In genomic region chr20:51481311-51481997, GRCh38 we compare ENCODE assay signal across 11 cellular contexts.
A peak's percentile ranks its signal among the peaks of the same experiment; 100 is the strongest.
DNase-seq lines count a peak whose midpoint lies in the region; ATAC-seq and TF ChIP-seq lines count a peak whose summit lies in the region.
"Had no signal": no experiment of that assay in that cellular context is flagged by ENCODE, and none has a peak within 500 bp of the region (broad histone marks: within the 10 kb centered on the region; RNA-seq: fewer than 3 reads in every experiment).

No MANE protein-coding gene starts in this region.

- peak in 29 of 34 experiments; percentile 9 to 53 (median 32) for DNase-seq in T-cell
- DNase-seq in activated gamma-delta T cell treated with Interleukin-2 at 50 U/mL for 16 hours = peak; percentile 33
- peak; percentile 78 for DNase-seq in spleen
- no peak for DNase-seq in PC-3
- DNase-seq in NCI-H1417 treated with DMSO at 0.1 percent for 48 hours (lab: John Stamatoyannopoulos, UW) = no peak
- DNase-seq in NCI-H524 (lab: John Stamatoyannopoulos, UW) = no peak
- no peak for DNase-seq in NCI-H2227 treated with DMSO at 0.1 percent for 48 hours (lab: John Stamatoyannopoulos, UW)
- DNase-seq: retina had no signal

- peak overlapping the region; percentile 63 to 71 (median 64) for H3K4me3 Mint-ChIP-seq in T-cell

- peaks cover 0 to 4% (median 0%) of the 10 kb centered on the region in 3 donors for H3K9me3 Mint-ChIP-seq in T-cell

- H3K9me2 ChIP-seq in PC-3 (replicated peaks; ENCODE audit: low read length) = no peaks in the 10 kb centered on the region

- H3K27me3 Mint-ChIP-seq in T-cell = no peaks in the 10 kb centered on the region

- peaks cover 51% of the 10 kb centered on the region for H3K36me3 Mint-ChIP-seq in T-cell

- no peak for TF ChIP-seq POLR2A in spleen (IDR thresholded peaks at IDR 0.05)

- H4K20me1 ChIP-seq in BLaER1 (peaks cover 30% of the 10 kb centered on the region; the same call in 1 of the 2 replicates), PC-3 (ENCODE audit: low read length) (no peaks in the 10 kb centered on the region)

- H3K27ac Mint-ChIP-seq in T-cell = peak overlapping the region; percentile 87 to 88

- no peaks in the 10 kb centered on the region for H3K79me2 ChIP-seq in PC-3 (ENCODE audit: low read length)

- CTCF ChIA-PET in T-cell (lab: Charles Lee) (interaction anchor here in 1 of 2 donors (0.7 to 2.8 kb wide), 5 partner anchors 13 to 155 kb away, joined by 3 to 13 read pairs (median 3); partner anchors contain the start of gene NFATC2), PC-3 (lab: Charles Lee) (no interaction called here)

- H3K9me3 ChIP-seq in BLaER1 (peaks cover 20% of the 10 kb centered on the region), spleen (peaks cover 0 to 7% (median 0%) of the 10 kb centered on the region in 8 donors), PC-3 (ENCODE audit: low read length) (no peaks in the 10 kb centered on the region)

- H3K9ac ChIP-seq in BLaER1 (no peak overlapping the region), PC-3 (ENCODE audit: low read length) (no peak overlapping the region)

- no peaks in the 10 kb centered on the region for H3F3A ChIP-seq in PC-3 (ENCODE audit: low read length, unreplicated experiment)

- POLR2A ChIA-PET in T-cell (lab: Charles Lee) = interaction anchor here (0.6 to 1.7 kb wide), 2 partner anchors 61 to 111 kb away, joined by 3 to 9 read pairs; partner anchors contain the start of gene NFATC2 (in 1 of the 2)
- POLR2A ChIA-PET in PC-3 (lab: Charles Lee; ENCODE audit: unreplicated experiment) = interaction anchor here (0.7 kb wide), 2 partner anchors 93 to 970 kb away, joined by 4 to 5 read pairs; no protein-coding TSS in a partner anchor

- H3K27me3 ChIP-seq in BLaER1 (no peaks in the 10 kb centered on the region), spleen (replicated peaks in 1 of 7) (no peaks in the 10 kb centered on the region), PC-3 (ENCODE audit: low read length) (no peaks in the 10 kb centered on the region)

- 30 to 52% (median 37%) methylated on average over 19 to 20 of the region's 20 CpGs for WGBS in spleen, 5 donors

- no peak overlapping the region for H2AFZ ChIP-seq in PC-3 (ENCODE audit: low read length)

- peak; percentile 74 to 76 (median 76) for ATAC-seq in T-cell (replicated peaks in 1 of 4)
- no peak for ATAC-seq in PC-3
- ATAC-seq: A549, HepG2 had no signal

- peak overlapping the region; percentile 34 for H3K4me2 ChIP-seq in BLaER1
- H3K4me2 ChIP-seq in PC-3 (ENCODE audit: low read length) = no peak overlapping the region
- H3K4me2 ChIP-seq: A549 had no signal

- TF ChIP-seq CTCF in spleen (IDR thresholded peaks at IDR 0.05 in 8 of 11, conservative IDR thresholded peaks at IDR 0.05 in 3 of 11) (no peak), PC-3 (conservative IDR thresholded peaks at IDR 0.05; ENCODE audit: low read depth, low read length) (no peak)

- H3K4me1 Mint-ChIP-seq in T-cell = peaks cover 79 to 90% (median 86%) of the 10 kb centered on the region in 3 donors

- H3K4me3 ChIP-seq in BLaER1 (no peak overlapping the region), spleen (peak overlapping the region in 1 of 8 donors; percentile 31), PC-3 (ENCODE audit: low read length) (no peak overlapping the region)
- H3K4me3 ChIP-seq: A549 had no signal

- peaks cover 56% of the 10 kb centered on the region for H3K4me1 ChIP-seq in BLaER1
- peaks cover 3 to 44% (median 22%) of the 10 kb centered on the region in 6 donors for H3K4me1 ChIP-seq in spleen
- H3K4me1 ChIP-seq in PC-3 (ENCODE audit: insufficient read depth, low read length) = peaks cover 3% of the 10 kb centered on the region
- H3K4me1 ChIP-seq: A549 had no signal

- intact Hi-C loops in spleen (cut with DNase I; ENCODE audit: low total_unique reads) = no loop called here
- intact Hi-C loops in PC-3 (cut with micrococcal nuclease) = no loop called here

- H3K27ac ChIP-seq in BLaER1 (no peak overlapping the region), spleen (peak overlapping the region in 7 of 8 donors; percentile 0 to 60 (median 35)), PC-3 (ENCODE audit: low read length) (no peak overlapping the region)
- H3K27ac ChIP-seq: A549 had no signal

- no TSS peak for BruUV-seq in PC-3 (replicated peaks; lab: Mats Ljungman, UMichigan)

- H3K36me3 ChIP-seq in BLaER1 (peaks cover 47% of the 10 kb centered on the region), spleen (peaks cover 0 to 40% (median 2%) of the 10 kb centered on the region in 6 donors), PC-3 (ENCODE audit: low read depth, low read length) (no peaks in the 10 kb centered on the region)

Comparison
In these comparisons a context has a peak if more than half of its experiments do, and no peak if none do; other contexts are left out.
1. H3K27ac ChIP-seq: peak in spleen (7 of 8); none in BLaER1 (single experiment) and PC-3 (single experiment).
2. DNase-seq: peak in T-cell (29 of 34), activated gamma-delta T cell treated with Interleukin-2 at 50 U/mL for 16 hours (single experiment) and spleen (single experiment); none in PC-3 (single experiment), NCI-H1417 treated with DMSO at 0.1 percent for 48 hours (single experiment), NCI-H524 (0 of 2) and NCI-H2227 treated with DMSO at 0.1 percent for 48 hours (single experiment).